ENCODE assay signal across 8 cellular contexts in the genomic region with DNA sequence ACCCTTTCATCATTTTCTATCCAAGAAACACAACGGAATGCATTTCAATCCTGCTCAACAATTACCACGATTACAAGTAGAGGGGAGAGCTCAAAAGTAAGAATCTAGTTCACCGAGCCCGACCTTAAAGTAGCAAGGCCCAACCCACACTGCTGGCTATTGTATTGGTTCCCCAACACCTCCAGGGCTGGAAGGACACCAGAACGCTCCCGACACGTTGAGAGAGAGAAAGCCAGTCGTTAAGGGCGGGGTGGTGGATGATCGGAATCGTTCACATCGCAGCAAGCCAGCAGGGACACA.
DNase-seq lines count a peak whose midpoint lies in the region; ATAC-seq and TF ChIP-seq lines count a peak whose summit lies in the region.

No MANE protein-coding gene starts in this region.

- H3K36me3 ChIP-seq in NT2/D1 (ENCODE audit: insufficient read depth, insufficient read length, low read length) (peaks cover 33% of the 10 kb centered on the region), parathyroid adenoma (ENCODE audit: control insufficient read depth, insufficient read depth, low read length) (no peaks in the 10 kb centered on the region)

- no peaks in the 10 kb centered on the region for H3K4me1 ChIP-seq in NT2/D1 (ENCODE audit: insufficient read depth, insufficient read length)
- H3K4me1 ChIP-seq in parathyroid adenoma, result no peaks in the 10 kb centered on the region

- H3K4me2 ChIP-seq in parathyroid adenoma (ENCODE audit: low read length), result peak overlapping the region; percentile 77

- ATAC-seq in GM18870 (IDR thresholded peaks at IDR 0.05; ENCODE audit: unreplicated experiment) (peak; percentile 11), HG02840 (IDR thresholded peaks at IDR 0.05; ENCODE audit: low FRiP score, unreplicated experiment) (no peak), HG03095 (IDR thresholded peaks at IDR 0.05; ENCODE audit: unreplicated experiment) (no peak), HG02981 (IDR thresholded peaks at IDR 0.05; ENCODE audit: unreplicated experiment) (no peak)

- TF ChIP-seq CTCF in epithelial cell of esophagus (IDR thresholded peaks at IDR 0.05; ENCODE audit: insufficient read depth, low read depth, low read length, missing control alignments), result no peak
- TF ChIP-seq CTCF in parathyroid adenoma (IDR thresholded peaks at IDR 0.05), result no peak

- H3K4me3 ChIP-seq in NT2/D1 (ENCODE audit: insufficient read length, low read depth) (peak overlapping the region; percentile 78), epithelial cell of esophagus (ENCODE audit: low read length) (peak overlapping the region; percentile 83), parathyroid adenoma (ENCODE audit: low read depth, low read length) (peak overlapping the region; percentile 63)

- peak overlapping the region; percentile 94 for H3K9ac ChIP-seq in NT2/D1 (ENCODE audit: insufficient read length, low read depth)
- H3K9ac ChIP-seq in parathyroid adenoma, result no peak overlapping the region

- peaks cover 18% of the 10 kb centered on the region for H3K79me2 ChIP-seq in parathyroid adenoma

- H3K9me3 ChIP-seq in NT2/D1 (ENCODE audit: insufficient read depth, low read length) (peaks cover 14% of the 10 kb centered on the region), parathyroid adenoma (ENCODE audit: control insufficient read depth, low read length) (no peaks in the 10 kb centered on the region)

- H3K27me3 ChIP-seq in NT2/D1 (ENCODE audit: insufficient read depth, insufficient read length), result no peaks in the 10 kb centered on the region
- H3K27me3 ChIP-seq in parathyroid adenoma (ENCODE audit: control insufficient read depth, insufficient read depth, low read length), result no peaks in the 10 kb centered on the region

- H2AFZ ChIP-seq in parathyroid adenoma, result peak overlapping the region; percentile 53

- DNase-seq in NT2/D1 (ENCODE audit: low read depth, low spot score) (peak; percentile 40), epithelial cell of esophagus (ENCODE audit: low read depth) (no peak), NCI-H510A treated with DMSO at 0.1 percent for 48 hours (lab: John Stamatoyannopoulos, UW) (no peak)

- H3K27ac ChIP-seq in parathyroid adenoma, result no peak overlapping the region
